Comparison of ENCODE assay signal across 22 cellular contexts in genomic region chr16:56510544-56510943, GRCh38. TPM values are rescaled to one million over a fixed set of nuclear protein-coding genes. Genes with fewer than 3 reads are reported as not detected.
"Had no signal": no experiment of that assay in that cellular context is flagged by ENCODE, and none has a peak within 500 bp of the region (broad histone marks: within the 10 kb centered on the region; RNA-seq: fewer than 3 reads in every experiment).

No MANE protein-coding gene starts in this region.

- DNase-seq: activated CD8-positive, alpha-beta memory T cell treated with anti-CD3 and anti-CD28 coated beads, Interleukin-2, amount 50 U/mL, for 4 hours; activated naive CD4-positive, alpha-beta T cell treated with Interleukin-2 at 50 U/mL for 16 hours; activated T-cell treated with anti-CD3 and anti-CD28 coated beads, Interleukin-2, amount 50 U/mL, for 4 hours; amygdala; islet precursor cell; left colon; mesenchymal stem cell; naive B cell; pancreas; SJCRH30; stimulated activated CD4-positive, alpha-beta T cell treated with anti-CD3 and anti-CD28 coated beads, Interleukin-15, amount 100 ng/mL, for 24 hours; T-helper 1 cell; upper lobe of left lung had no signal

- H3K27me3 Mint-ChIP-seq: naive B cell; stimulated activated memory B cell treated with anti-CD40 and anti-IgM and Interleukin-4, amounts not matched to agents 10 μg/mL and 1 μg/mL and 100 μg/mL, for 72 hours had no signal

- H3K4me1 ChIP-seq: pancreas, SJCRH30 had no signal

- H3K9me3 ChIP-seq: esophagus muscularis mucosa, pancreas, SJCRH30, upper lobe of left lung had no signal

- ATAC-seq: activated T-cell treated with anti-CD3 and anti-CD28 coated beads, Interleukin-2, amount 50 U/mL, for 4 hours; left colon; pancreas; sciatic nerve; stimulated activated memory B cell treated with anti-CD40 and anti-IgM and Interleukin-4, amounts not matched to agents 10 μg/mL and 1 μg/mL and 100 μg/mL, for 72 hours had no signal

- H3K4me3 Mint-ChIP-seq: activated T-cell treated with anti-CD3 and anti-CD28 coated beads, Interleukin-2, amount 50 U/mL, for 4 hours; naive B cell; stimulated activated memory B cell treated with anti-CD40 and anti-IgM and Interleukin-4, amounts not matched to agents 10 μg/mL and 1 μg/mL and 100 μg/mL, for 72 hours had no signal

- H3K4me3 ChIP-seq: esophagus muscularis mucosa, pancreas, SJCRH30, smooth muscle cell, upper lobe of left lung had no signal

- H3K27ac Mint-ChIP-seq: naive B cell; stimulated activated memory B cell treated with anti-CD40 and anti-IgM and Interleukin-4, amounts not matched to agents 10 μg/mL and 1 μg/mL and 100 μg/mL, for 72 hours had no signal

- H3K27me3 ChIP-seq: esophagus muscularis mucosa, pancreas, SJCRH30, upper lobe of left lung had no signal

- H3K36me3 ChIP-seq: SJCRH30 had no signal

- H3K9me3 Mint-ChIP-seq: activated T-cell treated with anti-CD3 and anti-CD28 coated beads, Interleukin-2, amount 50 U/mL, for 4 hours; naive B cell; stimulated activated memory B cell treated with anti-CD40 and anti-IgM and Interleukin-4, amounts not matched to agents 10 μg/mL and 1 μg/mL and 100 μg/mL, for 72 hours had no signal

RNA-seq across cellular contexts. Expression of gene MT4, which starts 54.3 kb away (rescaled TPM):
- total RNA-seq: activated T-cell treated with anti-CD3 and anti-CD28 coated beads, Interleukin-2, amount 50 U/mL, for 4 hours; cerebellum; dermis microvascular lymphatic vessel endothelial cell; esophagus muscularis mucosa; frontal cortex; left colon; mucosa of gallbladder; pancreas; renal cortical epithelial cell; sciatic nerve; SJCRH30; smooth muscle cell; upper lobe of left lung had no signal
